In the genomic region with DNA sequence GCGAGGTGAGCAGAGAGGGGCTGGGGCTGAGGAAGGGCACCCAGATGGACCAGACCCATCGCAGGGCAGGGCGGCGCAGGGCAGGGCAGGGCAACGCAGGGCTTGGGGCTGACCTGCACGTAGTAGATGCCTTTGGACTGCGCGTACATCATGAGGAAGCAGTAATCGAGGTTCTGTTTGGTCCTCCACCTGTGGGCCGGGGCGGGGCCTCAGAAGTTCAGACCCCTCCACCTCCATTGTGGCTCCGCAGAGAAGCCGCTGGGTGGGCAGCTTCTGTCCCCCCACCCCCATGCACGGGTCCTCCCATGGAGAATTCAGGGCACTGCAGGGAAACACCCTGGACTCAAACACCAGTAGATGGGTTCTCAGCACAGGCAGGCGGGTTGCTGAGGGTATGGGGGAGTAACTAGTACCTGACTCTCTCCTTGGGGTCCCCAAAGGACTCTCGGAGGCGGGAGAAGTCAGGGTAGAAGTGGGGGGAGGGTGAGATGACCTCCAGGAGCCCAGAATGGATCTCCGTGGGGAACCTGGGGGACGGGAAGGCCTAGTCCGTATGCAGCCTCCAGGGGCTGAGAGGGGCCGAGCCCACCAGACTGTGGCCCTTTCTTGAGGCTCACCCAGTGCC, we compare ENCODE assay signal across 20 cellular contexts. TPM values are rescaled to one million over a fixed set of nuclear protein-coding genes. Genes with fewer than 3 reads are reported as not detected.
A peak's percentile ranks its signal among the peaks of the same experiment; 100 is the strongest.
DNase-seq lines count a peak whose midpoint lies in the region; ATAC-seq, FAIRE-seq and TF ChIP-seq lines count a peak whose summit lies in the region.
"Had no signal": no experiment of that assay in that cellular context is flagged by ENCODE, and none has a peak within 500 bp of the region (broad histone marks: within the 10 kb centered on the region; RNA-seq: fewer than 3 reads in every experiment).

No MANE protein-coding gene starts in this region.

- POLR2A ChIA-PET in HepG2 (lab: Yijun Ruan, JAX): interaction anchor here (1.1 kb wide), 1 partner anchor 25 kb away, joined by 4 read pairs; no protein-coding TSS in a partner anchor

- no peaks in the 10 kb centered on the region for H3K9me3 ChIP-seq in right cardiac atrium (ENCODE audit: control insufficient read depth, low read length)
- no peaks in the 10 kb centered on the region for H3K9me3 ChIP-seq in HepG2 (ENCODE audit: low read length)
- H3K9me3 ChIP-seq in spleen: no peaks in the 10 kb centered on the region
- no peaks in the 10 kb centered on the region for H3K9me3 ChIP-seq in ascending aorta
- H3K9me3 ChIP-seq: BLaER1 had no signal

- CTCF ChIA-PET in HepG2 (lab: Yijun Ruan, JAX; ENCODE audit: low intra/inter-chr PET ratio, low total read pairs): no interaction called here

- DNase-seq in right cardiac atrium (peak in 2 of 3 donors; percentile 41 to 44), cardiac septum (ENCODE audit: low spot score) (no peak), HepG2 (ENCODE audit: low spot score) (no peak), spleen (peak; percentile 73), ascending aorta (ENCODE audit: low spot score in 2 of 2) (no peak)
- no peak for DNase-seq in activated naive CD4-positive, alpha-beta T cell (lab: John Stamatoyannopoulos, UW)
- DNase-seq: CD4-positive, alpha-beta memory T cell; DMS153; DMS79; GDM1; H7; HFFc6; KBM-7 had no signal

- no peak for TF ChIP-seq EP300 in HepG2 (IDR thresholded peaks at IDR 0.05; ENCODE audit: low read depth in 2 of 2, low read length in 2 of 2)
- no peak for TF ChIP-seq EP300 in HepG2 (CRISPR knock-in tag; IDR thresholded peaks at IDR 0.05; ENCODE audit: borderline replicate concordance)

- H3K27ac ChIP-seq in right cardiac atrium (ENCODE audit: low read length): no peak overlapping the region
- H3K27ac ChIP-seq in VCaP: peak overlapping the region; percentile 31
- H3K27ac ChIP-seq in HepG2 (ENCODE audit: extremely low read length, insufficient read depth, low read length): no peak overlapping the region
- no peak overlapping the region for H3K27ac ChIP-seq in spleen
- no peak overlapping the region for H3K27ac ChIP-seq in ascending aorta

- peaks cover 17% of the 10 kb centered on the region for H3K79me2 ChIP-seq in HepG2 (ENCODE audit: insufficient read depth, low read length)

- no peaks in the 10 kb centered on the region for H3K27me3 ChIP-seq in right cardiac atrium (ENCODE audit: control insufficient read depth, insufficient read depth)
- no peaks in the 10 kb centered on the region for H3K27me3 ChIP-seq in HepG2 (ENCODE audit: control insufficient read depth in 1 of 2, insufficient read depth in 2 of 2, low read length in 2 of 2)
- no peaks in the 10 kb centered on the region for H3K27me3 ChIP-seq in spleen (replicated peaks in 1 of 7)
- H3K27me3 ChIP-seq in ascending aorta: no peaks in the 10 kb centered on the region
- H3K27me3 ChIP-seq: BLaER1 had no signal

- no peak for FAIRE-seq in HepG2 (lab: Jason Lieb, UNC)

- BruUV-seq in HepG2 (replicated peaks; lab: Mats Ljungman, UMichigan): no TSS peak

- no peak for TF ChIP-seq RAD21 in HepG2 (CRISPR knock-in tag; IDR thresholded peaks at IDR 0.05)

- no peak overlapping the region for H3K4me2 ChIP-seq in HepG2 (ENCODE audit: low read depth, low read length)
- H3K4me2 ChIP-seq: GM23338 had no signal

- H3K4me3 ChIP-seq in right cardiac atrium (ENCODE audit: low read length) (no peak overlapping the region), HepG2 (replicated peaks in 1 of 3; ENCODE audit: insufficient read depth in 1 of 3, low read depth in 2 of 3, low read length in 3 of 3) (no peak overlapping the region), spleen (no peak overlapping the region), ascending aorta (no peak overlapping the region)
- H3K4me3 ChIP-seq: BLaER1, GM23338 had no signal

- H2AFZ ChIP-seq in HepG2 (ENCODE audit: low read length): no peak overlapping the region
- H2AFZ ChIP-seq: GM23338 had no signal

- 93% methylated on average over 21 of the region's 21 CpGs for WGBS in right cardiac atrium
- WGBS in HepG2 (ENCODE audit: low lambda C conversion rate): 97% methylated on average over 21 of the region's 21 CpGs
- WGBS in spleen, 5 donors: 92 to 97% (median 95%) methylated on average over 14 to 21 of the region's 21 CpGs

- intact Hi-C loops in right cardiac atrium (cut with DNase I) (no loop called here), cardiac septum (cut with DNase I) (no loop called here), HepG2 (cut with micrococcal nuclease; ENCODE audit: unreplicated experiment) (no loop called here), spleen (cut with DNase I; ENCODE audit: low total_unique reads) (loop anchor here (10.0 kb wide), 1 partner anchor 55 kb away; the partner anchor contains the start of gene MRNIP), ascending aorta (cut with DNase I) (no loop called here)

- in situ Hi-C loops in HepG2 (cut with HindIII; ENCODE audit: extremely low pct_ligation_motif_present, low pct_unique_long_range_greater_than_20kb): no loop called here

- H3K9ac ChIP-seq in HepG2 (ENCODE audit: insufficient read depth, low read depth, low read length): no peak overlapping the region
- H3K9ac ChIP-seq: BLaER1 had no signal

- no peak for ATAC-seq in right cardiac atrium
- no peak for ATAC-seq in HepG2
- no peak for ATAC-seq in GM21515 (IDR thresholded peaks at IDR 0.05; ENCODE audit: unreplicated experiment)
- ATAC-seq: GM23338, HCT116 had no signal

- peaks cover 28 to 43% of the 10 kb centered on the region in 2 experiments; a peak in 4 of 5 replicates for H3K36me3 ChIP-seq in HepG2 (replicated peaks in 1 of 2; ENCODE audit: control insufficient read depth in 1 of 2, insufficient read depth in 2 of 2, low read length in 2 of 2)
- H3K36me3 ChIP-seq in spleen: peaks cover 0 to 48% (median 42%) of the 10 kb centered on the region in 6 donors
- peaks cover 34 to 43% of the 10 kb centered on the region in 2 donors for H3K36me3 ChIP-seq in ascending aorta

- TF ChIP-seq POLR2A in HepG2 (IDR thresholded peaks at IDR 0.05; ENCODE audit: insufficient read depth in 1 of 2, low read depth in 2 of 2, low read length in 2 of 2) (no peak), spleen (IDR thresholded peaks at IDR 0.05) (no peak)

- H4K20me1 ChIP-seq in HepG2 (ENCODE audit: insufficient read depth, low read length): peaks cover 20% of the 10 kb centered on the region; the same call in 1 of the 2 replicates

- peaks cover 5% of the 10 kb centered on the region for H3K4me1 ChIP-seq in right cardiac atrium (ENCODE audit: control insufficient read depth, insufficient read depth, low read length)
- peaks cover 42% of the 10 kb centered on the region for H3K4me1 ChIP-seq in HepG2 (ENCODE audit: insufficient read depth, low read length)
- H3K4me1 ChIP-seq in spleen: peaks cover 27 to 66% (median 56%) of the 10 kb centered on the region in 6 donors
- peaks cover 16 to 24% of the 10 kb centered on the region in 2 donors for H3K4me1 ChIP-seq in ascending aorta

- TF ChIP-seq CTCF in VCaP (conservative IDR thresholded peaks at IDR 0.05): no peak
- no peak for TF ChIP-seq CTCF in HepG2 (CRISPR knock-in tag; IDR thresholded peaks at IDR 0.05)
- TF ChIP-seq CTCF in spleen (IDR thresholded peaks at IDR 0.05 in 8 of 11, conservative IDR thresholded peaks at IDR 0.05 in 3 of 11): no peak
- TF ChIP-seq CTCF in ascending aorta (IDR thresholded peaks at IDR 0.05): no peak

RNA-seq across cellular contexts. Expression of gene LTC4S, which starts 6.4 kb away (rescaled TPM):
- total RNA-seq in right cardiac atrium: 10 to 100 TPM; 17.3 to 24.3 (median 22.6) TPM
- polyA plus RNA-seq in right cardiac atrium: 18.6 TPM
- total RNA-seq in cardiac septum: 12.8 TPM
- total RNA-seq in HepG2 (2016; rRNA removed; fragmentation: Illumina TruSeq; extraction: Trizol): 0.35 TPM in 1 of 2 replicates, not detected in the other
- not detected in 2 replicates for total RNA-seq in HepG2 (2016; cell fraction: cytosol; rRNA removed; fragmentation: Illumina TruSeq; extraction: Trizol; ENCODE audit: low read depth)
- total RNA-seq in HepG2 (2016; cell fraction: insoluble cytoplasmic fraction; rRNA removed; fragmentation: Illumina TruSeq; extraction: Trizol): 0.30 TPM in 1 of 2 replicates, not detected in the other
- not detected in 2 replicates for total RNA-seq in HepG2 (2016; cell fraction: membrane; rRNA removed; fragmentation: Illumina TruSeq; extraction: Trizol)
- 0.56 TPM in 1 of 2 replicates, not detected in the other for total RNA-seq in HepG2 (2016; cell fraction: nucleus; rRNA removed; fragmentation: Illumina TruSeq; extraction: Trizol)
- polyA plus RNA-seq in HepG2 (2011; rRNA removed): not detected in 2 replicates
- not detected in 2 replicates for polyA plus RNA-seq in HepG2 (2011; cell fraction: cytosol; rRNA removed)
- polyA plus RNA-seq in HepG2 (2011; cell fraction: nucleus; rRNA removed): 0.78 and 0.82 TPM in 2 replicates
- polyA plus RNA-seq in HepG2 (2012): not detected in 2 replicates
- not detected in 2 replicates for polyA plus RNA-seq in HepG2 (2016; cell fraction: cytosol; fragmentation: Illumina TruSeq; extraction: Trizol; ENCODE audit: low read depth)
- polyA plus RNA-seq in HepG2 (2016; cell fraction: insoluble cytoplasmic fraction; fragmentation: Illumina TruSeq; extraction: Trizol; ENCODE audit: low read depth): not detected in 2 replicates
- polyA plus RNA-seq in HepG2 (2016; cell fraction: membrane; fragmentation: Illumina TruSeq; extraction: Trizol; ENCODE audit: low read depth): not detected in 2 replicates
- polyA plus RNA-seq in HepG2 (2016; cell fraction: nucleus; fragmentation: Illumina TruSeq; extraction: Trizol; ENCODE audit: insufficient read depth, low read depth): 0.91 and 1.1 TPM in 2 replicates
- 0.44 and 0.47 TPM in 2 replicates for polyA minus RNA-seq in HepG2 (2011; rRNA and poly(A)+ RNA removed; ENCODE audit: low replicate concordance)
- not detected in 2 replicates for polyA minus RNA-seq in HepG2 (2011; cell fraction: cytosol; rRNA and poly(A)+ RNA removed)
- polyA minus RNA-seq in HepG2 (2011; cell fraction: nucleus; rRNA and poly(A)+ RNA removed): not detected in 2 replicates
- 10 to 100 TPM in 3 of 7 donors, 1 to 10 TPM in 4; 4.0 to 24.2 (median 9.2) TPM for total RNA-seq in spleen
- 10 to 100 TPM in 1 of 3 donors, 1 to 10 TPM in 2; 3.1 to 14.9 (median 3.8) TPM for polyA plus RNA-seq in spleen
- 91.7 TPM for total RNA-seq in ascending aorta
- total RNA-seq: Daoy, HFFc6, HT-29 had no signal

RNA-seq across cellular contexts. Expression of gene MGAT4B, which starts 6.5 kb away (rescaled TPM):
- total RNA-seq in right cardiac atrium (10 to 100 TPM; 71.8 to 82.2 (median 80.9) TPM), cardiac septum (160 TPM), HepG2 (2016; rRNA removed; fragmentation: Illumina TruSeq; extraction: Trizol) (69.2 and 93.5 TPM in 2 replicates), spleen (100 to 1,000 TPM in 2 of 7 donors, 10 to 100 TPM in 5; 76.8 to 117 (median 87.7) TPM), ascending aorta (207 TPM)
- polyA plus RNA-seq in right cardiac atrium (56.7 TPM), HepG2 (2011; rRNA removed) (130 and 170 TPM in 2 replicates), spleen (10 to 100 TPM; 34.9 to 49.3 (median 35.8) TPM)
- 62.1 and 64.9 TPM in 2 replicates for total RNA-seq in HepG2 (2016; cell fraction: cytosol; rRNA removed; fragmentation: Illumina TruSeq; extraction: Trizol; ENCODE audit: low read depth)
- 62.4 and 88.8 TPM in 2 replicates for total RNA-seq in HepG2 (2016; cell fraction: insoluble cytoplasmic fraction; rRNA removed; fragmentation: Illumina TruSeq; extraction: Trizol)
- total RNA-seq in HepG2 (2016; cell fraction: membrane; rRNA removed; fragmentation: Illumina TruSeq; extraction: Trizol): 158 and 164 TPM in 2 replicates
- 79.6 and 99.8 TPM in 2 replicates for total RNA-seq in HepG2 (2016; cell fraction: nucleus; rRNA removed; fragmentation: Illumina TruSeq; extraction: Trizol)
- polyA plus RNA-seq in HepG2 (2011; cell fraction: cytosol; rRNA removed): 134 and 140 TPM in 2 replicates
- polyA plus RNA-seq in HepG2 (2011; cell fraction: nucleus; rRNA removed): 514 and 596 TPM in 2 replicates
- 117 and 181 TPM in 2 replicates for polyA plus RNA-seq in HepG2 (2012)
- 82.9 and 88.8 TPM in 2 replicates for polyA plus RNA-seq in HepG2 (2016; cell fraction: cytosol; fragmentation: Illumina TruSeq; extraction: Trizol; ENCODE audit: low read depth)
- 78.6 and 97.2 TPM in 2 replicates for polyA plus RNA-seq in HepG2 (2016; cell fraction: insoluble cytoplasmic fraction; fragmentation: Illumina TruSeq; extraction: Trizol; ENCODE audit: low read depth)
- polyA plus RNA-seq in HepG2 (2016; cell fraction: membrane; fragmentation: Illumina TruSeq; extraction: Trizol; ENCODE audit: low read depth): 156 and 172 TPM in 2 replicates
- 171 and 174 TPM in 2 replicates for polyA plus RNA-seq in HepG2 (2016; cell fraction: nucleus; fragmentation: Illumina TruSeq; extraction: Trizol; ENCODE audit: insufficient read depth, low read depth)
- polyA minus RNA-seq in HepG2 (2011; rRNA and poly(A)+ RNA removed; ENCODE audit: low replicate concordance): 166 and 188 TPM in 2 replicates
- 100 and 102 TPM in 2 replicates for polyA minus RNA-seq in HepG2 (2011; cell fraction: cytosol; rRNA and poly(A)+ RNA removed)
- polyA minus RNA-seq in HepG2 (2011; cell fraction: nucleus; rRNA and poly(A)+ RNA removed): 118 and 140 TPM in 2 replicates

RNA-seq across cellular contexts. Expression of gene SQSTM1, which starts 20.5 kb away (rescaled TPM):
- total RNA-seq in right cardiac atrium: 100 to 1,000 TPM; 307 to 406 (median 370) TPM
- polyA plus RNA-seq in right cardiac atrium: 257 TPM
- 372 TPM for total RNA-seq in cardiac septum
- 160 and 161 TPM in 2 replicates for total RNA-seq in HepG2 (2016; rRNA removed; fragmentation: Illumina TruSeq; extraction: Trizol)
- 45.2 and 49.8 TPM in 2 replicates for total RNA-seq in HepG2 (2016; cell fraction: cytosol; rRNA removed; fragmentation: Illumina TruSeq; extraction: Trizol; ENCODE audit: low read depth)
- 158 and 162 TPM in 2 replicates for total RNA-seq in HepG2 (2016; cell fraction: insoluble cytoplasmic fraction; rRNA removed; fragmentation: Illumina TruSeq; extraction: Trizol)
- 63.1 and 66.1 TPM in 2 replicates for total RNA-seq in HepG2 (2016; cell fraction: membrane; rRNA removed; fragmentation: Illumina TruSeq; extraction: Trizol)
- 98.3 and 116 TPM in 2 replicates for total RNA-seq in HepG2 (2016; cell fraction: nucleus; rRNA removed; fragmentation: Illumina TruSeq; extraction: Trizol)
- polyA plus RNA-seq in HepG2 (2011; rRNA removed): 90.9 and 126 TPM in 2 replicates
- polyA plus RNA-seq in HepG2 (2011; cell fraction: cytosol; rRNA removed): 81.2 and 85.2 TPM in 2 replicates
- 240 and 268 TPM in 2 replicates for polyA plus RNA-seq in HepG2 (2011; cell fraction: nucleus; rRNA removed)
- 80.8 and 157 TPM in 2 replicates for polyA plus RNA-seq in HepG2 (2012)
- 43.0 and 45.0 TPM in 2 replicates for polyA plus RNA-seq in HepG2 (2016; cell fraction: cytosol; fragmentation: Illumina TruSeq; extraction: Trizol; ENCODE audit: low read depth)
- polyA plus RNA-seq in HepG2 (2016; cell fraction: insoluble cytoplasmic fraction; fragmentation: Illumina TruSeq; extraction: Trizol; ENCODE audit: low read depth): 179 and 191 TPM in 2 replicates
- polyA plus RNA-seq in HepG2 (2016; cell fraction: membrane; fragmentation: Illumina TruSeq; extraction: Trizol; ENCODE audit: low read depth): 48.5 and 49.4 TPM in 2 replicates
- polyA plus RNA-seq in HepG2 (2016; cell fraction: nucleus; fragmentation: Illumina TruSeq; extraction: Trizol; ENCODE audit: insufficient read depth, low read depth): 190 and 194 TPM in 2 replicates
- 245 and 268 TPM in 2 replicates for polyA minus RNA-seq in HepG2 (2011; rRNA and poly(A)+ RNA removed; ENCODE audit: low replicate concordance)
- 106 and 114 TPM in 2 replicates for polyA minus RNA-seq in HepG2 (2011; cell fraction: cytosol; rRNA and poly(A)+ RNA removed)
- polyA minus RNA-seq in HepG2 (2011; cell fraction: nucleus; rRNA and poly(A)+ RNA removed): 238 and 284 TPM in 2 replicates
- 100 to 1,000 TPM; 241 to 328 (median 311) TPM for total RNA-seq in spleen
- 100 to 1,000 TPM; 105 to 185 (median 126) TPM for polyA plus RNA-seq in spleen
- 476 TPM for total RNA-seq in ascending aorta

RNA-seq across cellular contexts. Expression of gene MRNIP, which starts 58.4 kb away (rescaled TPM):
- total RNA-seq in right cardiac atrium (10 to 100 TPM; 12.3 to 20.1 (median 16.4) TPM), cardiac septum (15.3 TPM), HepG2 (2016; rRNA removed; fragmentation: Illumina TruSeq; extraction: Trizol) (11.3 and 15.5 TPM in 2 replicates), spleen (10 to 100 TPM; 46.2 to 88.4 (median 48.0) TPM), ascending aorta (17.3 TPM)
- polyA plus RNA-seq in right cardiac atrium (20.5 TPM), HepG2 (2011; rRNA removed) (32.6 and 34.1 TPM in 2 replicates), spleen (100 to 1,000 TPM in 1 of 3 donors, 10 to 100 TPM in 2; 34.9 to 107 (median 58.7) TPM)
- 5.8 and 6.9 TPM in 2 replicates for total RNA-seq in HepG2 (2016; cell fraction: cytosol; rRNA removed; fragmentation: Illumina TruSeq; extraction: Trizol; ENCODE audit: low read depth)
- total RNA-seq in HepG2 (2016; cell fraction: insoluble cytoplasmic fraction; rRNA removed; fragmentation: Illumina TruSeq; extraction: Trizol): 9.7 and 18.4 TPM in 2 replicates
- 4.5 and 5.1 TPM in 2 replicates for total RNA-seq in HepG2 (2016; cell fraction: membrane; rRNA removed; fragmentation: Illumina TruSeq; extraction: Trizol)
- total RNA-seq in HepG2 (2016; cell fraction: nucleus; rRNA removed; fragmentation: Illumina TruSeq; extraction: Trizol): 22.2 and 24.1 TPM in 2 replicates
- 7.9 and 9.8 TPM in 2 replicates for polyA plus RNA-seq in HepG2 (2011; cell fraction: cytosol; rRNA removed)
- 162 and 171 TPM in 2 replicates for polyA plus RNA-seq in HepG2 (2011; cell fraction: nucleus; rRNA removed)
- 19.0 and 22.7 TPM in 2 replicates for polyA plus RNA-seq in HepG2 (2012)
- 1.4 and 1.7 TPM in 2 replicates for polyA plus RNA-seq in HepG2 (2016; cell fraction: cytosol; fragmentation: Illumina TruSeq; extraction: Trizol; ENCODE audit: low read depth)
- 8.1 and 8.4 TPM in 2 replicates for polyA plus RNA-seq in HepG2 (2016; cell fraction: insoluble cytoplasmic fraction; fragmentation: Illumina TruSeq; extraction: Trizol; ENCODE audit: low read depth)
- 2.1 and 3.0 TPM in 2 replicates for polyA plus RNA-seq in HepG2 (2016; cell fraction: membrane; fragmentation: Illumina TruSeq; extraction: Trizol; ENCODE audit: low read depth)
- polyA plus RNA-seq in HepG2 (2016; cell fraction: nucleus; fragmentation: Illumina TruSeq; extraction: Trizol; ENCODE audit: insufficient read depth, low read depth): 78.5 and 90.7 TPM in 2 replicates
- 16.4 and 18.6 TPM in 2 replicates for polyA minus RNA-seq in HepG2 (2011; rRNA and poly(A)+ RNA removed; ENCODE audit: low replicate concordance)
- polyA minus RNA-seq in HepG2 (2011; cell fraction: cytosol; rRNA and poly(A)+ RNA removed): 2.5 and 4.4 TPM in 2 replicates
- polyA minus RNA-seq in HepG2 (2011; cell fraction: nucleus; rRNA and poly(A)+ RNA removed): 31.4 and 38.0 TPM in 2 replicates

Comparison
In these comparisons a context has a peak if more than half of its experiments do, and no peak if none do; other contexts are left out.
1. DNase-seq: peak in right cardiac atrium (2 of 3) and spleen (single experiment); none in cardiac septum (single experiment), HepG2 (single experiment), activated naive CD4-positive, alpha-beta T cell (0 of 4) and ascending aorta (0 of 2).